In genomic region chr9:12652973-12653372, GRCh38 we compare ENCODE assay signal across 23 cellular contexts. TPM values are rescaled to one million over a fixed set of nuclear protein-coding genes. Genes with fewer than 3 reads are reported as not detected.
"Had no signal": no experiment of that assay in that cellular context is flagged by ENCODE, and none has a peak within 500 bp of the region (broad histone marks: within the 10 kb centered on the region; RNA-seq: fewer than 3 reads in every experiment).

No MANE protein-coding gene starts in this region.

- H3K4me1 ChIP-seq: SJSA1 had no signal

- H3K36me3 ChIP-seq: SJSA1 had no signal

- ATAC-seq: T-cell had no signal

- H3K9me3 ChIP-seq: SJSA1 had no signal

- DNase-seq: Kasumi-1, MM.1S, NCI-H1092 treated with DMSO at 0.1 percent for 48 hours, NCI-H1436, NCI-H187, NCI-H2029, NCI-H2081 treated with DMSO at 0.1 percent for 48 hours, NCI-H2171, NCI-H226, NCI-H446, NCI-H510A, NCI-H524 treated with DMSO at 0.1 percent for 48 hours, NCI-H69, NCI-H774, Right ventricle myocardium superior, RPMI8226, SIG-M5, SW 1271, T-cell had no signal

- H3K9ac ChIP-seq: KMS-11 had no signal

- H3K4me2 ChIP-seq: KMS-11 had no signal

- H3K27me3 ChIP-seq: SJSA1 had no signal

- FAIRE-seq: RCC 7860 had no signal

- H3K4me3 ChIP-seq: SJSA1, SK-N-MC had no signal

- H3K27ac ChIP-seq: KMS-11, SJSA1, SK-N-MC had no signal

RNA-seq across cellular contexts. Expression of gene TYRP1, which starts 40.2 kb away (rescaled TPM):
- total RNA-seq: T-cell had no signal
